ENCODE assay signal across 8 cellular contexts in genomic region chr9:130694205-130694604, GRCh38. TPM values are rescaled to one million over a fixed set of nuclear protein-coding genes. Genes with fewer than 3 reads are reported as not detected.
DNase-seq lines count a peak whose midpoint lies in the region; ATAC-seq and TF ChIP-seq lines count a peak whose summit lies in the region.

No MANE protein-coding gene starts in this region.

- peaks cover 8% of the 10 kb centered on the region for H3F3A ChIP-seq in DOHH2 (ENCODE audit: control insufficient read depth, insufficient read depth)

- TF ChIP-seq CTCF in DOHH2 (IDR thresholded peaks at IDR 0.05; ENCODE audit: low read depth, low read length, poor library complexity, severe bottlenecking) (no peak), OCI-LY3 (IDR thresholded peaks at IDR 0.05; ENCODE audit: low read depth, low read length) (no peak), neutrophil (IDR thresholded peaks at IDR 0.05) (no peak)

- H3K4me3 Mint-ChIP-seq in effector memory CD8-positive, alpha-beta T cell: peak overlapping the region; percentile 94 to 96

- ATAC-seq in effector memory CD8-positive, alpha-beta T cell (replicated peaks): no peak
- ATAC-seq in HG03565 (IDR thresholded peaks at IDR 0.05; ENCODE audit: unreplicated experiment): no peak

- no peaks in the 10 kb centered on the region for H3K27me3 Mint-ChIP-seq in effector memory CD8-positive, alpha-beta T cell

- H3K4me2 ChIP-seq in DOHH2 (ENCODE audit: low read length) (peak overlapping the region; percentile 90), OCI-LY3 (ENCODE audit: low read length) (peak overlapping the region; percentile 80)

- no peaks in the 10 kb centered on the region for H3K27me3 ChIP-seq in DOHH2 (ENCODE audit: control insufficient read depth, low read length)
- H3K27me3 ChIP-seq in OCI-LY3 (ENCODE audit: low read depth, low read length): no peaks in the 10 kb centered on the region
- peaks cover 21% of the 10 kb centered on the region for H3K27me3 ChIP-seq in neutrophil

- H3K36me3 ChIP-seq in DOHH2 (ENCODE audit: control insufficient read depth, low read length): peaks cover 53% of the 10 kb centered on the region
- H3K36me3 ChIP-seq in OCI-LY3 (replicated peaks; ENCODE audit: low read depth, low read length): peaks cover 37% of the 10 kb centered on the region
- H3K36me3 ChIP-seq in neutrophil: peaks cover 30% of the 10 kb centered on the region

- H3K27ac ChIP-seq in DOHH2 (ENCODE audit: low read depth, low read length) (peak overlapping the region; percentile 54), OCI-LY3 (ENCODE audit: low read length) (peak overlapping the region; percentile 59), neutrophil (no peak overlapping the region)

- H3K36me3 Mint-ChIP-seq in effector memory CD8-positive, alpha-beta T cell (ENCODE audit: insufficient read depth): peaks cover 33% of the 10 kb centered on the region

- H3K4me3 ChIP-seq in DOHH2 (ENCODE audit: low read length): peak overlapping the region; percentile 99
- H3K4me3 ChIP-seq in OCI-LY3 (ENCODE audit: low read length): peak overlapping the region; percentile 97
- peak overlapping the region; percentile 72 to 73 for H3K4me3 ChIP-seq in neutrophil (ENCODE audit: low read depth in 1 of 2, low read length in 1 of 2)

- peak overlapping the region; percentile 22; the same call in 1 of the 2 replicates for H2AFZ ChIP-seq in OCI-LY3 (ENCODE audit: low read depth, low read length)

- H3K79me2 ChIP-seq in DOHH2 (ENCODE audit: control insufficient read depth, low read length) (peaks cover 62% of the 10 kb centered on the region), OCI-LY3 (ENCODE audit: low read length) (peaks cover 60% of the 10 kb centered on the region)

- H3K4me1 Mint-ChIP-seq in effector memory CD8-positive, alpha-beta T cell (ENCODE audit: low read depth in 2 of 2): peaks cover 32 to 41% of the 10 kb centered on the region in 2 donors

- no peaks in the 10 kb centered on the region for H3K9me2 ChIP-seq in DOHH2 (replicated peaks; ENCODE audit: control insufficient read depth, low read length)

- H3K9ac ChIP-seq in OCI-LY3 (ENCODE audit: low read length): peak overlapping the region; percentile 98

- H4K20me1 ChIP-seq in DOHH2 (ENCODE audit: control insufficient read depth, insufficient read depth, low read depth, low read length) (peaks cover 27% of the 10 kb centered on the region), OCI-LY3 (ENCODE audit: insufficient read depth, low read length) (peaks cover 34% of the 10 kb centered on the region)

- no peak for DNase-seq in effector memory CD8-positive, alpha-beta T cell
- DNase-seq in DMS114 treated with DMSO at 0.1 percent for 48 hours (lab: John Stamatoyannopoulos, UW; ENCODE audit: unreplicated experiment) (no peak), NCI-H2081 (lab: John Stamatoyannopoulos, UW) (no peak), cerebellum (ENCODE audit: low spot score) (no peak)

- H3K4me1 ChIP-seq in DOHH2 (ENCODE audit: control insufficient read depth, low read length): peaks cover 41% of the 10 kb centered on the region
- peaks cover 44% of the 10 kb centered on the region for H3K4me1 ChIP-seq in OCI-LY3 (ENCODE audit: low read length)
- peaks cover 15 to 17% of the 10 kb centered on the region in 2 experiments for H3K4me1 ChIP-seq in neutrophil (ENCODE audit: control insufficient read depth in 1 of 2, insufficient read depth in 1 of 2, low read depth in 1 of 2, low read length in 1 of 2)

- no peaks in the 10 kb centered on the region for H3K9me3 Mint-ChIP-seq in effector memory CD8-positive, alpha-beta T cell

- H3K27ac Mint-ChIP-seq in effector memory CD8-positive, alpha-beta T cell: peak overlapping the region; percentile 88 to 97

- peaks cover 6% of the 10 kb centered on the region; the same call in 1 of the 2 replicates for H3K9me3 ChIP-seq in DOHH2 (ENCODE audit: control insufficient read depth, insufficient read depth, low read length)
- no peaks in the 10 kb centered on the region for H3K9me3 ChIP-seq in OCI-LY3 (ENCODE audit: insufficient read depth, low read length)
- no peaks in the 10 kb centered on the region for H3K9me3 ChIP-seq in neutrophil

RNA-seq across cellular contexts. Expression of gene EXOSC2, which starts 0.6 kb away (rescaled TPM):
- 38.1 TPM for total RNA-seq in cerebellum

RNA-seq across cellular contexts. Expression of gene PRDM12, which starts 29.8 kb away (rescaled TPM):
- not detected for total RNA-seq in cerebellum
